27 cellular contexts compared by ENCODE assay signal in genomic region chr10:31765546-31765945, GRCh38.
DNase-seq lines count a peak whose midpoint lies in the region; ATAC-seq, FAIRE-seq and TF ChIP-seq lines count a peak whose summit lies in the region.
"Had no signal": no experiment of that assay in that cellular context is flagged by ENCODE, and none has a peak within 500 bp of the region (broad histone marks: within the 10 kb centered on the region; RNA-seq: fewer than 3 reads in every experiment).

No MANE protein-coding gene starts in this region.

- H3K27ac Mint-ChIP-seq in HFFc6 (peak overlapping the region; percentile 36; the same call in 1 of the 2 replicates), Caco-2 (ENCODE audit: unreplicated experiment) (no peak overlapping the region)
- H3K27ac Mint-ChIP-seq: activated CD8-positive, alpha-beta T cell treated with anti-CD3 and anti-CD28 coated beads for 36 hours; activated naive CD8-positive, alpha-beta T cell treated with anti-CD3 and anti-CD28 coated beads, Interleukin-2, amount 50 U/mL, for 24 hours had no signal

- intact Hi-C loops in left colon (cut with DNase I, micrococcal nuclease) (no loop called here), Caco-2 (cut with micrococcal nuclease; ENCODE audit: unreplicated experiment) (loop anchor here (10.0 kb wide), 1 partner anchor 451 kb away; the partner anchor contains the start of gene ZEB1)

- no peak overlapping the region for H3K9ac ChIP-seq in skeletal muscle tissue (ENCODE audit: low read depth in 1 of 3, low read length in 3 of 3)

- DNase-seq in BJ (ENCODE audit: low read depth) (peak; percentile 59), HFFc6 (peak; percentile 21), fibroblast of gingiva (ENCODE audit: low read depth) (peak; percentile 76), left colon (no peak), Caco-2 (no peak), D721Med (ENCODE audit: insufficient read length, low spot score) (no peak)
- DNase-seq: ACHN; activated CD4-positive, CD25-positive, alpha-beta regulatory T cell treated with anti-CD3 and anti-CD28 coated beads, Interleukin-2, amount 50 U/mL, for 72 hours; activated CD8-positive, alpha-beta T cell treated with anti-CD3 and anti-CD28 coated beads for 36 hours; activated effector memory CD4-positive, alpha-beta T cell treated with anti-CD3 and anti-CD28 coated beads, Interleukin-2, amount 50 U/mL, for 16 hours; activated naive CD8-positive, alpha-beta T cell treated with anti-CD3 and anti-CD28 coated beads, Interleukin-2, amount 50 U/mL, for 24 hours; Kasumi-1; kidney; NCI-H1694 treated with DMSO at 0.1 percent for 48 hours; NCI-H526 treated with DMSO at 0.1 percent for 48 hours; nucleus accumbens; RPMI8226; stimulated activated CD4-positive, alpha-beta T cell treated with anti-CD3 and anti-CD28 coated beads, Interleukin-2, amount 100 ng/mL, for 24 hours had no signal

- no peak for FAIRE-seq in D721Med (lab: Jason Lieb, UNC)
- FAIRE-seq: colon, GM12891, kidney, TTC549 had no signal

- H3K27ac ChIP-seq in skeletal muscle tissue (ENCODE audit: low read depth, low read length): peak overlapping the region; percentile 44
- H3K27ac ChIP-seq: esophagus muscularis mucosa, upper lobe of left lung had no signal

- CTCF ChIA-PET in BJ (lab: Yijun Ruan, JAX) (interaction anchor here (0.7 kb wide), 1 partner anchor 14 kb away, joined by 3 read pairs; no protein-coding TSS in a partner anchor), Caco-2 (lab: Charles Lee) (no interaction called here)

- H3K4me1 Mint-ChIP-seq in HFFc6 (ENCODE audit: low read depth) (peaks cover 40% of the 10 kb centered on the region), Caco-2 (ENCODE audit: low read depth, unreplicated experiment) (no peaks in the 10 kb centered on the region)

- POLR2A ChIA-PET in BJ (lab: Charles Lee): no interaction called here
- POLR2A ChIA-PET in Caco-2 (lab: Charles Lee): no interaction called here

- no peaks in the 10 kb centered on the region; the same call in 1 of the 2 replicates for H3K27me3 Mint-ChIP-seq in HFFc6 (ENCODE audit: insufficient read depth)
- H3K27me3 Mint-ChIP-seq in Caco-2 (ENCODE audit: insufficient read depth, unreplicated experiment): no peaks in the 10 kb centered on the region
- H3K27me3 Mint-ChIP-seq: activated CD8-positive, alpha-beta T cell treated with anti-CD3 and anti-CD28 coated beads for 36 hours had no signal

- H3K36me3 ChIP-seq in BJ (ENCODE audit: control insufficient read depth, insufficient read depth, low read length) (no peaks in the 10 kb centered on the region), skeletal muscle tissue (ENCODE audit: control insufficient read depth in 3 of 3, insufficient read depth in 3 of 3, low read length in 3 of 3) (no peaks in the 10 kb centered on the region), Caco-2 (ENCODE audit: control insufficient read depth, insufficient read depth, low read length) (no peaks in the 10 kb centered on the region)
- H3K36me3 ChIP-seq: breast epithelium, esophagus muscularis mucosa, upper lobe of left lung had no signal

- H3K4me1 ChIP-seq in skeletal muscle tissue (ENCODE audit: control insufficient read depth in 3 of 3, insufficient read depth in 3 of 3, low read length in 3 of 3) (peaks cover 10 to 19% (median 12%) of the 10 kb centered on the region in 3 donors), Caco-2 (0 out of 2 replicates have a peak, but pooled peaks cover 3% of the 10 kb centered on the region)

- H3K9me3 ChIP-seq in skeletal muscle tissue (ENCODE audit: control insufficient read depth in 3 of 3, low read length in 3 of 3) (no peaks in the 10 kb centered on the region), Caco-2 (no peaks in the 10 kb centered on the region; the same call in 1 of the 2 replicates)
- H3K9me3 ChIP-seq: breast epithelium, esophagus muscularis mucosa, upper lobe of left lung had no signal

- no peak for ATAC-seq in left colon
- ATAC-seq: activated CD8-positive, alpha-beta T cell treated with anti-CD3 and anti-CD28 coated beads for 36 hours; activated naive CD8-positive, alpha-beta T cell treated with anti-CD3 and anti-CD28 coated beads, Interleukin-2, amount 50 U/mL, for 24 hours had no signal

- H3K4me3 ChIP-seq in BJ (ENCODE audit: low read depth, low read length) (no peak overlapping the region), skeletal muscle tissue (ENCODE audit: low read length in 3 of 3) (no peak overlapping the region), Caco-2 (ENCODE audit: low read depth, low read length) (no peak overlapping the region)
- H3K4me3 ChIP-seq: breast epithelium, esophagus muscularis mucosa, lung, smooth muscle cell, upper lobe of left lung had no signal

- H3K36me3 Mint-ChIP-seq in HFFc6 (ENCODE audit: low read depth): no peaks in the 10 kb centered on the region; the same call in 1 of the 2 replicates
- H3K36me3 Mint-ChIP-seq in Caco-2 (ENCODE audit: insufficient read depth, unreplicated experiment): no peaks in the 10 kb centered on the region

- TF ChIP-seq CTCF in BJ (IDR thresholded peaks at IDR 0.05; ENCODE audit: insufficient read depth, low read depth, low read length) (no peak), HFFc6 (IDR thresholded peaks at IDR 0.05) (no peak), Caco-2 (IDR thresholded peaks at IDR 0.05; ENCODE audit: insufficient read depth in 1 of 2, low read depth in 1 of 2, low read length in 1 of 2, severe bottlenecking in 1 of 2, unreplicated experiment in 1 of 2) (no peak), D721Med (IDR thresholded peaks at IDR 0.05; ENCODE audit: insufficient read depth, missing control alignments) (no peak)

- no peaks in the 10 kb centered on the region for H3K27me3 ChIP-seq in BJ (ENCODE audit: control insufficient read depth, insufficient read depth, low read length)
- no peaks in the 10 kb centered on the region for H3K27me3 ChIP-seq in skeletal muscle tissue (ENCODE audit: control insufficient read depth in 3 of 3, insufficient read depth in 3 of 3, low read length in 3 of 3)
- H3K27me3 ChIP-seq in Caco-2 (replicated peaks; ENCODE audit: control insufficient read depth, insufficient read depth, low read length): no peaks in the 10 kb centered on the region
- H3K27me3 ChIP-seq: breast epithelium, esophagus muscularis mucosa, upper lobe of left lung had no signal

- H3K9me3 Mint-ChIP-seq in HFFc6 (no peaks in the 10 kb centered on the region), Caco-2 (ENCODE audit: unreplicated experiment) (no peaks in the 10 kb centered on the region)
- H3K9me3 Mint-ChIP-seq: activated naive CD8-positive, alpha-beta T cell treated with anti-CD3 and anti-CD28 coated beads, Interleukin-2, amount 50 U/mL, for 24 hours had no signal

- no TSS peak for BruUV-seq in Caco-2 (replicated peaks; lab: Mats Ljungman, UMichigan)

- no peak overlapping the region for H3K4me3 Mint-ChIP-seq in HFFc6
- H3K4me3 Mint-ChIP-seq in Caco-2 (ENCODE audit: unreplicated experiment): no peak overlapping the region
- H3K4me3 Mint-ChIP-seq: activated CD8-positive, alpha-beta T cell treated with anti-CD3 and anti-CD28 coated beads for 36 hours; activated naive CD8-positive, alpha-beta T cell treated with anti-CD3 and anti-CD28 coated beads, Interleukin-2, amount 50 U/mL, for 24 hours had no signal

Comparison
In these comparisons a context has a peak if more than half of its experiments do, and no peak if none do; other contexts are left out.
1. DNase-seq: peak in BJ (single experiment), HFFc6 (single experiment) and fibroblast of gingiva (single experiment); none in left colon (0 of 2), Caco-2 (0 of 2) and D721Med (single experiment).